In the genomic region with DNA sequence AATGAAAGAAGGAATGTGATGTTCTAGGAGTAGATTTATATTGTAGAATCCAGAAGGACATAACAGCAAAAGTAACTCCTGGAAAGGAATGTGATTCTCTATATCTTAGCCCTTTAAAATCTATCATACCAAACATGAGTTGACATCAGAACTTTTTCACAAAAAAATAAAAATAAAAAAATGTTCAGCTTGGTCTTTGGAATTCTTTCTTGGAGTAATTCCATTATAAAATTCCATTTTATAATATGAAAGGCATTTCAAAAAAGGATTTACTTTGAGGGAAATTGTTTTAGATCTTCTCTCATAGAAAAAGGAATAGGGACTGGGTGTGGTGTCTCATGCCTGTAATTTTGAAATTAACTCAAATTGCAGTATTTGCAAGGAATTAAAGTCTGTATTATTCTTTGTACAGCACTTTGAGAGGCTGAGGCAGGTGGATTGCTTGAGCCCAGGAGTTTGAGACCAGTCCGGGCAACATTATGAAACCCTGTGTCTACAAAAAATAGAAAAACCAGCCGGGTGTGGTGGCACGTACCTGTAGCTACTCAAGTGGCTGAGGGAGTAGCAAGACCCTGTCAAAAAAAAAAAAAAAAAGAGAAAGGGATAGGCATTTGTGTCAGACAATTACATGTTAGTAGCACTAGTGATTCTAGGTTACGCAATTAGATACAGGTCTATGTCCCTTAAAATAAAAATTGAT, we compare ENCODE assay signal across 18 cellular contexts.
"Had no signal": no experiment of that assay in that cellular context is flagged by ENCODE, and none has a peak within 500 bp of the region (broad histone marks: within the 10 kb centered on the region; RNA-seq: fewer than 3 reads in every experiment).

No MANE protein-coding gene starts in this region.

- ATAC-seq: activated CD4-positive, alpha-beta T cell treated with anti-CD3 and anti-CD28 coated beads for 36 hours; activated CD8-positive, alpha-beta memory T cell treated with anti-CD3 and anti-CD28 coated beads, Interleukin-2, amount 10 ng/mL, durations not matched to agents 7 days and 5 days; activated naive CD4-positive, alpha-beta T cell treated with anti-CD3 and anti-CD28 coated beads, Interleukin-2, amount 50 U/mL, for 72 hours; effector memory CD8-positive, alpha-beta T cell; gastroesophageal sphincter; lower lobe of right lung; stimulated activated naive CD8-positive, alpha-beta T cell treated with anti-CD3 and anti-CD28 coated beads, Interleukin-15, Interleukin-2, amounts not matched to agents 100 U/mL and 50 U/mL, for 24 hours had no signal

- H3K4me3 ChIP-seq: gastroesophageal sphincter, lower lobe of right lung, skin epidermis had no signal

- DNase-seq: activated CD4-positive, alpha-beta memory T cell treated with anti-CD3 and anti-CD28 coated beads for 36 hours; activated CD4-positive, alpha-beta T cell treated with anti-CD3 and anti-CD28 coated beads for 36 hours; activated CD8-positive, alpha-beta memory T cell treated with anti-CD3 and anti-CD28 coated beads, Interleukin-2, amount 10 ng/mL, durations not matched to agents 7 days and 5 days; activated effector memory CD4-positive, alpha-beta T cell treated with Interleukin-2 at 50 U/mL for 16 hours; activated T-cell treated with anti-CD3 and anti-CD28 coated beads, Interleukin-2, amount 50 U/mL, for 24 hours; amygdala; cerebellar nuclear complex; dermis blood vessel endothelial cell; effector memory CD8-positive, alpha-beta T cell; left cardiac atrium; lower lobe of right lung; naive B cell; posterior cingulate gyrus; stimulated activated naive CD8-positive, alpha-beta T cell treated with anti-CD3 and anti-CD28 coated beads, Interleukin-15, Interleukin-2, amounts not matched to agents 100 U/mL and 50 U/mL, for 24 hours had no signal

- H3K36me3 ChIP-seq: gastroesophageal sphincter, lower lobe of right lung, neutrophil had no signal

- H3K27me3 ChIP-seq: gastroesophageal sphincter, neutrophil had no signal

- H3K9me3 ChIP-seq: gastroesophageal sphincter, lower lobe of right lung, neutrophil had no signal

- H3K4me1 ChIP-seq: gastroesophageal sphincter, lower lobe of right lung had no signal

- H3K27ac ChIP-seq: gastroesophageal sphincter, lower lobe of right lung, neutrophil, skin epidermis had no signal
